ENCODE assay signal across 10 cellular contexts in the genomic region with DNA sequence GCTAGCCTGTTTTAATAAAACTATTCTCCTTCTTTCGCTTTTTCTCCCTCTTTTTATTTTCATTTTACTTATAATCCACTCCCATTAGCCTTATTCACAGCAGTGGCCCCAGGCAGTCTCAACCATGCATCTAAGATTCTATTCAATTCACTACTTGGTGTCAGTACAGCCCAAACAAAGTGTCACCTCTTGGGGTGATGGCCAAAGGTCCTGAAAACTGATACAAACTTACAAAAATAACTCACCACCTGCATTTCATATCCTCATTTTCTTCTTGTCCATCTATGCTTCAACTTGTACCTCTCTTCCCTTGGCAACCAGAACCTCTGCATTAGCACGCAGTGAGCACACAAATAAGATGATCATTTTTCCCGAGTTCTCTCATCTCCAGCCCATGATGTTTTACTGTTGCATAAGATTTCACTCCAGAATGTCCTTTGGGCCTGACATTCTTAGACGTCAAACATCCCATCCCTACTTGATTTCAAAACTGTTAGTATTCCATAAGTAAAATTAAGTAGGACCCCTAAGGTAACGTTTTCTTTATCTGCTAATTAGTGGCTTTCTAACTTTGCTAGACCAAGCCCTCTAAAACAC.
"Had no signal": no experiment of that assay in that cellular context is flagged by ENCODE, and none has a peak within 500 bp of the region (broad histone marks: within the 10 kb centered on the region; RNA-seq: fewer than 3 reads in every experiment).

No MANE protein-coding gene starts in this region.

- H3K9me3 ChIP-seq: gastrocnemius medialis, left lung, upper lobe of right lung had no signal

- H3K4me1 ChIP-seq: left lung, upper lobe of right lung had no signal

- H3K27me3 ChIP-seq: gastrocnemius medialis, upper lobe of right lung had no signal

- ATAC-seq: activated naive CD4-positive, alpha-beta T cell treated with anti-CD3 and anti-CD28 coated beads, Interleukin-2, amount 50 U/mL, for 72 hours; activated T-cell treated with anti-CD3 and anti-CD28 coated beads, Interleukin-2, amount 50 U/mL, for 4 hours; gastrocnemius medialis; left lung; upper lobe of right lung had no signal

- H3K27ac ChIP-seq: gastrocnemius medialis, left lung, upper lobe of right lung had no signal

- DNase-seq: activated CD4-positive, alpha-beta memory T cell treated with anti-CD3 and anti-CD28 coated beads for 36 hours; activated CD4-positive, alpha-beta T cell treated with anti-CD3 and anti-CD28 coated beads for 1 hour; activated effector memory CD4-positive, alpha-beta T cell treated with anti-CD3 and anti-CD28 coated beads, Interleukin-2, amount 50 U/mL, for 16 hours; activated T-cell treated with anti-CD3 and anti-CD28 coated beads, Interleukin-2, amount 50 U/mL, for 4 hours; gastrocnemius medialis; left lung; small intestine; T-helper 9 cell; upper lobe of right lung had no signal

- H3K4me3 ChIP-seq: gastrocnemius medialis, left lung, upper lobe of right lung had no signal

- H3K36me3 ChIP-seq: gastrocnemius medialis, left lung, upper lobe of right lung had no signal
